In the genomic region with DNA sequence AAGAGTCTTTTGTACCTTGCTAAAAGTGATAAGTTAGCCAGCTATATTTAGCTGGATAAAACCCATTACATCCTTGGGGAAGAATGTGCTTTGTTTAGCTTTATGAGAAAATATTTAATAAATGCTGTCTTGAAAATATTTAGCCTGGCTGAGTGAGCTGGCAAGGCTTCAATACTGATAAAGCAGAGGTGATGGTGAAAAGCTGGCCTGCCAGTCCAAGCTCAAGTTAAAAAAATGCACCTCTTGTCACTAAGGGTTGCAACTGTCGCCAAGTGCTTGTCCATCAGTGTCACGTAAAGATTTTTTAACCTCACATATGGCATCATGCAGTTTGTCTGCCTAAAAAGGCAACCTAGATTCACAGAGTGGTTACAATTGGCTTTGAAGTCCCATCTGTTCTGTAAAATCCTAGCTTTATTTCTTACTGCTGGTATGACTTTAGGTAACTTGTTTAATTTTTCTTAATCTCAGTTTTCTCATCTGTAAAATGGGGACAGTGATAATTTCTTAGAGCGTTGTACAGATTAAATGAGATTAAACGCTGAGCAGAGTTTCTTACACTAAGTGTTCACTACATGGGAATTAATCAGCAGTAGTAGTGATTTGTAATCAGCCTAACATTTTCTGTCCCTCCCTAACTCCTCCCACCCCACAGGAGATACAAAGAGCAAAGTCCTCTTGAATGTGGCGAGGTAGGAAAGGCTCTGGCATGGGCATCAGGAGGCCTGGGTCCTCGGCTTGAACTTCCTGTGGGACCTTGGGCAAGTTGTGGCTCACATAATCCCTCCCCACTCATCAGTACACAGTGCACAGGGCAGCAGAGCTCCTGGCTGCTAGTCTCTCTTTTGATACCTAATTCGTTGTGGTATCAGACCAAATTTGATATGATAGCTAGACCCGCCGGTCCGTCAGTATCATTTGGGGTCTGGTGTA, we compare ENCODE assay signal across 11 cellular contexts. TPM values are rescaled to one million over a fixed set of nuclear protein-coding genes. Genes with fewer than 3 reads are reported as not detected.
DNase-seq lines count a peak whose midpoint lies in the region; ATAC-seq and TF ChIP-seq lines count a peak whose summit lies in the region.
"Had no signal": no experiment of that assay in that cellular context is flagged by ENCODE, and none has a peak within 500 bp of the region (broad histone marks: within the 10 kb centered on the region; RNA-seq: fewer than 3 reads in every experiment).

No MANE protein-coding gene starts in this region.

- H3K4me3 ChIP-seq in lung (no peak overlapping the region), thyroid gland (replicated peaks in 1 of 3) (no peak overlapping the region), SJCRH30 (no peak overlapping the region)
- H3K4me3 ChIP-seq: SJSA1 had no signal

- intact Hi-C loops in thyroid gland (cut with DNase I), result no loop called here

- H3K27me3 ChIP-seq in lung (ENCODE audit: control insufficient read depth, insufficient read depth), result no peaks in the 10 kb centered on the region
- no peaks in the 10 kb centered on the region for H3K27me3 ChIP-seq in thyroid gland
- no peaks in the 10 kb centered on the region for H3K27me3 ChIP-seq in SJCRH30
- H3K27me3 ChIP-seq: SJSA1 had no signal

- H3K4me1 Mint-ChIP-seq in chondrocyte (ENCODE audit: low read depth), result peaks cover 85% of the 10 kb centered on the region

- WGBS in lung, 2 donors, result 67 to 72% methylated on average over 10 of the region's 10 CpGs
- 80 to 89% methylated on average over 10 of the region's 10 CpGs for WGBS in thyroid gland, 2 donors

- H3K36me3 Mint-ChIP-seq in chondrocyte (ENCODE audit: low read depth), result peaks cover 1% of the 10 kb centered on the region

- H3K9me3 Mint-ChIP-seq in chondrocyte (ENCODE audit: low read depth), result peaks cover 2% of the 10 kb centered on the region

- H3K27ac ChIP-seq in lung (ENCODE audit: low read depth in 1 of 2, low read length in 1 of 2) (peak overlapping the region; percentile 70 to 90), thyroid gland (peak overlapping the region in 2 of 3 donors; percentile 1 to 29), SJCRH30 (no peak overlapping the region)
- H3K27ac ChIP-seq: 22Rv1, SJSA1 had no signal

- peak overlapping the region; percentile 89 for H3K27ac Mint-ChIP-seq in chondrocyte (ENCODE audit: unreplicated experiment)

- H3K36me3 ChIP-seq in lung (ENCODE audit: control insufficient read depth in 2 of 2, insufficient read depth in 2 of 2, low read length in 2 of 2), result peaks cover 0 to 2% of the 10 kb centered on the region in 2 donors
- no peaks in the 10 kb centered on the region for H3K36me3 ChIP-seq in thyroid gland
- no peaks in the 10 kb centered on the region for H3K36me3 ChIP-seq in SJCRH30
- H3K36me3 ChIP-seq: SJSA1 had no signal

- TF ChIP-seq CTCF in chondrocyte (IDR thresholded peaks at IDR 0.05), result no peak
- no peak for TF ChIP-seq CTCF in lung (IDR thresholded peaks at IDR 0.05; ENCODE audit: control extremely low read depth, extremely low read depth)
- no peak for TF ChIP-seq CTCF in thyroid gland (IDR thresholded peaks at IDR 0.05)

- ATAC-seq in lung (ENCODE audit: insufficient read depth, low FRiP score), result peak; percentile 37

- H3K4me3 Mint-ChIP-seq in chondrocyte (ENCODE audit: unreplicated experiment), result no peak overlapping the region

- DNase-seq in NCI-H524 (lab: John Stamatoyannopoulos, UW) (peak; percentile 10 to 80), NCI-H524 treated with DMSO at 0.1 percent for 48 hours (lab: John Stamatoyannopoulos, UW) (no peak), chondrocyte (ENCODE audit: low spot score) (no peak), lung (ENCODE audit: low spot score) (peak; percentile 54), thyroid gland (no peak), cerebellum (ENCODE audit: low spot score) (no peak), SJCRH30 (no peak)
- no peak for DNase-seq in activated CD8-positive, alpha-beta memory T cell treated with anti-CD3 and anti-CD28 coated beads for 24 hours
- DNase-seq: NCI-H1436 treated with DMSO at 0.1 percent for 48 hours had no signal

- H3K9me3 ChIP-seq in lung (ENCODE audit: control insufficient read depth in 2 of 2, insufficient read depth in 1 of 2, low read length in 1 of 2) (no peaks in the 10 kb centered on the region), thyroid gland (no peaks in the 10 kb centered on the region), SJCRH30 (replicated peaks) (no peaks in the 10 kb centered on the region)
- H3K9me3 ChIP-seq: SJSA1 had no signal

- H3K4me1 ChIP-seq in lung (ENCODE audit: control insufficient read depth in 2 of 2, insufficient read depth in 2 of 2, low read length in 2 of 2) (peaks cover 11 to 37% of the 10 kb centered on the region in 2 donors), thyroid gland (peaks cover 16 to 45% of the 10 kb centered on the region in 2 donors), SJCRH30 (no peaks in the 10 kb centered on the region)
- H3K4me1 ChIP-seq: SJSA1 had no signal

- no peaks in the 10 kb centered on the region for H3K27me3 Mint-ChIP-seq in chondrocyte (ENCODE audit: low read depth)

- TF ChIP-seq POLR2A in thyroid gland (IDR thresholded peaks at IDR 0.05), result no peak

RNA-seq across cellular contexts. Expression of a gene that starts 48.7 kb away (rescaled TPM):
- total RNA-seq in chondrocyte (56.2 to 63.1 TPM (median 60.7 TPM) in 3 replicates), lung (100 to 1,000 TPM; 128 to 222 TPM), thyroid gland (100 to 1,000 TPM in 1 of 4 donors, 10 to 100 TPM in 3; 86.1 to 107 (median 94.8) TPM), cerebellum (88.2 TPM)
- polyA plus RNA-seq in lung, result 10 to 100 TPM in 1 of 2 donors, 1 to 10 TPM in 1; 6.8 to 21.3 TPM
- total RNA-seq in SJCRH30 (2014; rRNA removed; shearing (Covaris generic)), result 14.7 and 26.0 TPM in 2 replicates

Comparison
In these comparisons a context has a peak if more than half of its experiments do, and no peak if none do; other contexts are left out.
1. DNase-seq: peak in NCI-H524 (2 of 2) and lung (single experiment); none in NCI-H524 treated with DMSO at 0.1 percent for 48 hours (single experiment), chondrocyte (single experiment), thyroid gland (0 of 2), cerebellum (single experiment), SJCRH30 (0 of 2) and activated CD8-positive, alpha-beta memory T cell treated with anti-CD3 and anti-CD28 coated beads for 24 hours (single experiment).